Comparison of ENCODE assay signal across 14 cellular contexts in genomic region chr5:123538670-123539459, GRCh38. TPM values are rescaled to one million over a fixed set of nuclear protein-coding genes. Genes with fewer than 3 reads are reported as not detected.
DNase-seq lines count a peak whose midpoint lies in the region; ATAC-seq and TF ChIP-seq lines count a peak whose summit lies in the region.
"Had no signal": no experiment of that assay in that cellular context is flagged by ENCODE, and none has a peak within 500 bp of the region (broad histone marks: within the 10 kb centered on the region; RNA-seq: fewer than 3 reads in every experiment).

No MANE protein-coding gene starts in this region.

- no peak overlapping the region for H3K27ac ChIP-seq in gastrocnemius medialis
- H3K27ac ChIP-seq: HL-60, uterus had no signal

- no peak overlapping the region for H3K4me3 ChIP-seq in gastrocnemius medialis
- H3K4me3 ChIP-seq: uterus had no signal

- H3K27me3 ChIP-seq in gastrocnemius medialis: no peaks in the 10 kb centered on the region
- H3K27me3 ChIP-seq: uterus had no signal

- CTCF ChIA-PET in HEK293T (lab: Yijun Ruan, JAX): interaction anchor here (0.6 kb wide), 1 partner anchor 194 kb away, joined by 3 read pairs; no protein-coding TSS in a partner anchor

- in situ Hi-C loops in ACHN (cut with HindIII; ENCODE audit: low pct_ligation_motif_present, low pct_unique_long_range_greater_than_20kb, low sequenced_read_pairs): no loop called here
- in situ Hi-C loops in gastrocnemius medialis (cut with MboI; ENCODE audit: low sequenced_read_pairs in 4 of 4): no loop called here

- intact Hi-C loops in gastrocnemius medialis (cut with DNase I; ENCODE audit: low total_unique reads): no loop called here

- TF ChIP-seq POLR2A in gastrocnemius medialis (IDR thresholded peaks at IDR 0.05): no peak

- POLR2A ChIA-PET in HEK293T (lab: Yijun Ruan, JAX): interaction anchor here (1.0 to 1.4 kb wide), 3 partner anchors 27 to 117 kb away, joined by 3 read pairs; partner anchors contain the start of gene CEP120

- DNase-seq in ACHN: peak; percentile 1
- no peak for DNase-seq in HEK293T (ENCODE audit: extremely low spot score)
- peak; percentile 67 for DNase-seq in amniotic epithelial cell (ENCODE audit: low read depth)
- peak; percentile 7 for DNase-seq in left kidney (ENCODE audit: low read depth, low spot score)
- DNase-seq in central memory CD4-positive, alpha-beta T cell: no peak
- no peak for DNase-seq in stimulated activated CD4-positive, alpha-beta T cell treated with anti-CD3 and anti-CD28 coated beads, Interleukin-4, amount 100 ng/mL, for 24 hours
- DNase-seq in gastrocnemius medialis: no peak
- DNase-seq: DND-41; midbrain; NCI-H2171 treated with DMSO at 0.1 percent for 48 hours; stimulated activated CD4-positive, alpha-beta T cell treated with anti-CD3 and anti-CD28 coated beads, Interleukin-2, amount 100 ng/mL, for 24 hours; uterus had no signal

- H3K4me1 ChIP-seq in gastrocnemius medialis: no peaks in the 10 kb centered on the region
- H3K4me1 ChIP-seq: uterus had no signal

- no peak for TF ChIP-seq CTCF in gastrocnemius medialis (IDR thresholded peaks at IDR 0.05 in 4 of 5, conservative IDR thresholded peaks at IDR 0.05 in 1 of 5)

- no peaks in the 10 kb centered on the region for H3K9me3 ChIP-seq in gastrocnemius medialis
- H3K9me3 ChIP-seq: uterus had no signal

- H3K36me3 ChIP-seq in gastrocnemius medialis: no peaks in the 10 kb centered on the region
- H3K36me3 ChIP-seq: uterus had no signal

- no peak for ATAC-seq in HG03342 (IDR thresholded peaks at IDR 0.05; ENCODE audit: unreplicated experiment)
- no peak for ATAC-seq in gastrocnemius medialis

TF ChIP-seq in HEK293T, 16 proteins besides CTCF, POLR2A, EP300 and RAD21:
- TF ChIP-seq ZNF384 (IDR thresholded peaks at IDR 0.05) (peak; percentile 44; the same call in 1 of the 2 replicates), L3MBTL2 (conservative IDR thresholded peaks at IDR 0.05) (no peak)

RNA-seq across cellular contexts. Expression of gene CSNK1G3, which starts 26.9 kb away (rescaled TPM):
- total RNA-seq in gastrocnemius medialis: 10 to 100 TPM; 14.6 to 23.2 (median 21.5) TPM

Comparison
In these comparisons a context has a peak if more than half of its experiments do, and no peak if none do; other contexts are left out.
1. DNase-seq: peak in ACHN (single experiment), amniotic epithelial cell (single experiment) and left kidney (single experiment); none in HEK293T (single experiment), central memory CD4-positive, alpha-beta T cell (single experiment), stimulated activated CD4-positive, alpha-beta T cell treated with anti-CD3 and anti-CD28 coated beads, Interleukin-4, amount 100 ng/mL, for 24 hours (single experiment) and gastrocnemius medialis (0 of 2).